1 cellular context compared by ENCODE assay signal in the genomic region with DNA sequence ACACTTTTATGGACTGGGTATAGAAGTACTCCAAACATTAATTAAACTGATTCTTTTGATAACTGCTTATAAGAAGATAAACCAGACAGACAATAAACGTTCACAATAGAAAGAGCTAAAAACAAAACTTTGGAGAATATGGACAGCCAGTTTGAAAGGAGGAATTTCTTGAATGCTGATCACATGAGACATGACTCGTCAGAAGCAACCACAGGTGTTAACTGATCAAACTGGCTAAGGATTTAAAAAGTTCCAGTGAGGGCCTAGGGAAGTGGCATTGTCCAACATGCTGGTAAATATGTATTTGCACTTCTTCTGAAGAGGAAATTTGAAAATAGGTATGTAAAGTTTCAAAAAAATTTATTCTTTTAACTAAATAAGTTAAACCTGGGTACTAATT.
TF ChIP-seq lines count a peak whose summit lies in the region.

No MANE protein-coding gene starts in this region.

TF ChIP-seq in IMR-90, 13 proteins besides CTCF, POLR2A, EP300 and RAD21:
- no peak for TF ChIP-seq MAFK (IDR thresholded peaks at IDR 0.05; ENCODE audit: low read depth, low read length)
- TF ChIP-seq SMC3 (IDR thresholded peaks at IDR 0.05; ENCODE audit: low read depth, low read length), result no peak
- no peak for TF ChIP-seq MAZ (IDR thresholded peaks at IDR 0.05; ENCODE audit: borderline replicate concordance, low read depth, low read length)
- no peak for TF ChIP-seq RFX5 (IDR thresholded peaks at IDR 0.05; ENCODE audit: low read depth, low read length)
- no peak for TF ChIP-seq NFE2L2 (IDR thresholded peaks at IDR 0.05; ENCODE audit: low read depth, low read length)
- no peak for TF ChIP-seq CHD1 (IDR thresholded peaks at IDR 0.05; ENCODE audit: low read depth, low read length)
- no peak for TF ChIP-seq RCOR1 (IDR thresholded peaks at IDR 0.05; ENCODE audit: insufficient replicate concordance, low read length)
- no peak for TF ChIP-seq BHLHE40 (IDR thresholded peaks at IDR 0.05; ENCODE audit: low read depth, low read length)
